40 cellular contexts compared by ENCODE assay signal in the genomic region with DNA sequence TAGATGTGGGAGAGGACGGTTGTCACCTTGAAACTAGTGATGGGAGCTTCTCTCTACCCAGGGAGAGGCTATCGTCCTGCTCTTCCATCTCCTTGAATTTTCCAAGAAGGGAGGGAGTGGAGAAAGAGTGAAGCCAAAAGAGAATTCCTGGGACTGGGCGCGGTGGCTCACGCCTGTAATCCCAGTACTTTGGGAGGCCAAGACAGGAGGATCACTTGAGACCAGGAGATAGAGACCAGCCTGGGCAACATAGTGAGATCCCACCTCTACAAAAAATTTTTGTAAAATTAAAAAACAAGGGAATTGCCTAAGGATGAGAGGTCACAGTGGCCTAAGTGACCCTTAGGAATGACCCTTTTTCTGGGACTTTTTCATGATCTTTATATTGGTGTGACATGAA. TPM values are rescaled to one million over a fixed set of nuclear protein-coding genes. Genes with fewer than 3 reads are reported as not detected.
"Had no signal": no experiment of that assay in that cellular context is flagged by ENCODE, and none has a peak within 500 bp of the region (broad histone marks: within the 10 kb centered on the region; RNA-seq: fewer than 3 reads in every experiment).

No MANE protein-coding gene starts in this region.

- ATAC-seq: activated CD4-positive, alpha-beta T cell treated with anti-CD3 and anti-CD28 coated beads for 36 hours; activated naive CD8-positive, alpha-beta T cell treated with anti-CD3 and anti-CD28 coated beads, Interleukin-2, amount 50 U/mL, for 24 hours; activated T-cell treated with anti-CD3 and anti-CD28 coated beads, Interleukin-2, amount 50 U/mL, for 72 hours; activated T-helper 17 cell treated with anti-CD3 and anti-CD28 coated beads, Interleukin-2, amount 50 U/mL, for 72 hours; gastroesophageal sphincter; T-helper 17 cell had no signal

- H3K27ac ChIP-seq: adrenal gland, breast epithelium, cardiac muscle cell, colonic mucosa, epithelial cell of prostate, esophagus squamous epithelium, gastroesophageal sphincter, WERI-Rb-1 had no signal

- H3K27me3 ChIP-seq: adrenal gland, breast epithelium, cardiac muscle cell, colonic mucosa, esophagus squamous epithelium, gastroesophageal sphincter had no signal

- H3K4me1 ChIP-seq: adrenal gland, breast epithelium, colonic mucosa, esophagus squamous epithelium, gastroesophageal sphincter had no signal

- H3K9me3 ChIP-seq: adrenal gland, breast epithelium, colonic mucosa, esophagus squamous epithelium, gastroesophageal sphincter had no signal

- H3K4me1 Mint-ChIP-seq: activated naive CD8-positive, alpha-beta T cell treated with anti-CD3 and anti-CD28 coated beads, Interleukin-2, amount 50 U/mL, for 24 hours had no signal

- H3K36me3 Mint-ChIP-seq: activated naive CD4-positive, alpha-beta T cell treated with anti-CD3 and anti-CD28 coated beads, Interleukin-2, amount 50 U/mL, for 24 hours; activated naive CD8-positive, alpha-beta T cell treated with anti-CD3 and anti-CD28 coated beads for 36 hours; brain had no signal

- H3K36me3 ChIP-seq: adrenal gland, breast epithelium, cardiac muscle cell, colonic mucosa, esophagus squamous epithelium, gastroesophageal sphincter, WERI-Rb-1 had no signal

- H3K4me3 ChIP-seq: adrenal gland, breast epithelium, cardiac muscle cell, colonic mucosa, esophagus squamous epithelium, gastroesophageal sphincter had no signal

- DNase-seq: activated CD4-positive, alpha-beta memory T cell treated with anti-CD3 and anti-CD28 coated beads, Interleukin-2, amount 10 ng/mL, durations not matched to agents 7 days and 5 days; activated CD4-positive, alpha-beta T cell treated with anti-CD3 and anti-CD28 coated beads for 36 hours; activated CD4-positive, alpha-beta T cell treated with anti-CD3 and anti-CD28 coated beads, Interleukin-2, amount 10 ng/mL, durations not matched to agents 7 days and 5 days; activated CD4-positive, alpha-beta T cell treated with anti-CD3 and anti-CD28 coated beads, Interleukin-2, amount 50 U/mL, for 4 hours; activated CD4-positive, CD25-positive, alpha-beta regulatory T cell; activated CD4-positive, CD25-positive, alpha-beta regulatory T cell treated with anti-CD3 and anti-CD28 coated beads, Interleukin-2, amount 50 U/mL, for 72 hours; activated CD8-positive, alpha-beta memory T cell treated with anti-CD3 and anti-CD28 coated beads, Interleukin-2, amount 50 U/mL, for 48 hours; activated gamma-delta T cell; activated naive CD4-positive, alpha-beta T cell treated with Interleukin-2 at 50 U/mL for 16 hours; activated naive CD8-positive, alpha-beta T cell treated with anti-CD3 and anti-CD28 coated beads for 36 hours; activated naive CD8-positive, alpha-beta T cell treated with anti-CD3 and anti-CD28 coated beads, Interleukin-2, amount 50 U/mL, for 24 hours; activated T-cell treated with anti-CD3 and anti-CD28 coated beads for 4 hours; activated T-cell treated with anti-CD3 and anti-CD28 coated beads, Interleukin-2, amount 50 U/mL, for 24 hours; activated T-cell treated with anti-CD3 and anti-CD28 coated beads, Interleukin-2, amount 50 U/mL, for 72 hours; adrenal gland; amygdala; central memory CD4-positive, alpha-beta T cell; cerebellar nuclear complex; colonic mucosa; effector CD8-positive, alpha-beta T cell; esophagus squamous epithelium; foreskin melanocyte; head of caudate nucleus; hippocampal formation; T-helper 1 cell; T-helper 17 cell; T1000; WERI-Rb-1 had no signal

- H3K27me3 Mint-ChIP-seq: activated CD4-positive, alpha-beta T cell treated with anti-CD3 and anti-CD28 coated beads for 36 hours; activated CD4-positive, alpha-beta T cell treated with anti-CD3 and anti-CD28 coated beads, Interleukin-2, amount 10 ng/mL, durations not matched to agents 7 days and 5 days; activated naive CD4-positive, alpha-beta T cell treated with anti-CD3 and anti-CD28 coated beads, Interleukin-2, amount 50 U/mL, for 24 hours; activated naive CD8-positive, alpha-beta T cell treated with anti-CD3 and anti-CD28 coated beads for 36 hours; activated naive CD8-positive, alpha-beta T cell treated with anti-CD3 and anti-CD28 coated beads, Interleukin-2, amount 50 U/mL, for 24 hours; activated T-cell treated with anti-CD3 and anti-CD28 coated beads, Interleukin-2, amount 50 U/mL, for 24 hours; activated T-helper 17 cell treated with anti-CD3 and anti-CD28 coated beads, Interleukin-2, amount 50 U/mL, for 72 hours had no signal

- H3K4me3 Mint-ChIP-seq: activated CD4-positive, alpha-beta memory T cell treated with anti-CD3 and anti-CD28 coated beads, Interleukin-2, amount 10 ng/mL, durations not matched to agents 7 days and 5 days; activated CD4-positive, alpha-beta T cell treated with anti-CD3 and anti-CD28 coated beads for 36 hours; activated CD4-positive, alpha-beta T cell treated with anti-CD3 and anti-CD28 coated beads, Interleukin-2, amount 10 ng/mL, durations not matched to agents 7 days and 5 days; activated naive CD4-positive, alpha-beta T cell treated with anti-CD3 and anti-CD28 coated beads, Interleukin-2, amount 50 U/mL, for 24 hours; activated naive CD8-positive, alpha-beta T cell treated with anti-CD3 and anti-CD28 coated beads for 36 hours; activated naive CD8-positive, alpha-beta T cell treated with anti-CD3 and anti-CD28 coated beads, Interleukin-2, amount 50 U/mL, for 24 hours; activated T-cell treated with anti-CD3 and anti-CD28 coated beads, Interleukin-2, amount 50 U/mL, for 24 hours; activated T-cell treated with anti-CD3 and anti-CD28 coated beads, Interleukin-2, amount 50 U/mL, for 72 hours; activated T-helper 17 cell treated with anti-CD3 and anti-CD28 coated beads, Interleukin-2, amount 50 U/mL, for 72 hours; brain; T-helper 17 cell; T-helper 2 cell treated with Interferon-gamma antibody and Interleukin-4, amounts not matched to agents 5 μg/mL and 100 μg/mL, for 36 hours had no signal

- H3K9me3 Mint-ChIP-seq: activated CD4-positive, alpha-beta memory T cell treated with anti-CD3 and anti-CD28 coated beads, Interleukin-2, amount 10 ng/mL, durations not matched to agents 7 days and 5 days; activated CD4-positive, alpha-beta T cell treated with anti-CD3 and anti-CD28 coated beads, Interleukin-2, amount 10 ng/mL, durations not matched to agents 7 days and 5 days; activated naive CD4-positive, alpha-beta T cell treated with anti-CD3 and anti-CD28 coated beads, Interleukin-2, amount 50 U/mL, for 24 hours; activated naive CD8-positive, alpha-beta T cell treated with anti-CD3 and anti-CD28 coated beads for 36 hours; activated naive CD8-positive, alpha-beta T cell treated with anti-CD3 and anti-CD28 coated beads, Interleukin-2, amount 50 U/mL, for 24 hours; activated T-cell treated with anti-CD3 and anti-CD28 coated beads, Interleukin-2, amount 50 U/mL, for 24 hours; activated T-cell treated with anti-CD3 and anti-CD28 coated beads, Interleukin-2, amount 50 U/mL, for 72 hours; activated T-helper 17 cell treated with anti-CD3 and anti-CD28 coated beads, Interleukin-2, amount 50 U/mL, for 72 hours; brain; T-helper 2 cell treated with Interferon-gamma antibody and Interleukin-4, amounts not matched to agents 5 μg/mL and 100 μg/mL, for 36 hours had no signal

- H3K27ac Mint-ChIP-seq: activated CD4-positive, alpha-beta memory T cell treated with anti-CD3 and anti-CD28 coated beads, Interleukin-2, amount 10 ng/mL, durations not matched to agents 7 days and 5 days; activated CD4-positive, alpha-beta T cell treated with anti-CD3 and anti-CD28 coated beads for 36 hours; activated CD4-positive, alpha-beta T cell treated with anti-CD3 and anti-CD28 coated beads, Interleukin-2, amount 10 ng/mL, durations not matched to agents 7 days and 5 days; activated naive CD4-positive, alpha-beta T cell treated with anti-CD3 and anti-CD28 coated beads, Interleukin-2, amount 50 U/mL, for 24 hours; activated naive CD8-positive, alpha-beta T cell treated with anti-CD3 and anti-CD28 coated beads for 36 hours; activated naive CD8-positive, alpha-beta T cell treated with anti-CD3 and anti-CD28 coated beads, Interleukin-2, amount 50 U/mL, for 24 hours; activated T-cell treated with anti-CD3 and anti-CD28 coated beads, Interleukin-2, amount 50 U/mL, for 24 hours; activated T-cell treated with anti-CD3 and anti-CD28 coated beads, Interleukin-2, amount 50 U/mL, for 72 hours; activated T-helper 17 cell treated with anti-CD3 and anti-CD28 coated beads, Interleukin-2, amount 50 U/mL, for 72 hours; brain; T-helper 17 cell; T-helper 2 cell treated with Interferon-gamma antibody and Interleukin-4, amounts not matched to agents 5 μg/mL and 100 μg/mL, for 36 hours had no signal

- FAIRE-seq: endometrium, endothelial cell of umbilical vein had no signal

RNA-seq across cellular contexts. Expression of a gene that starts 8.8 kb away (rescaled TPM):
- total RNA-seq: dermis microvascular lymphatic vessel endothelial cell, endothelial cell of umbilical vein, fibroblast of villous mesenchyme had no signal
